2 cellular contexts compared by ENCODE assay signal in the genomic region with DNA sequence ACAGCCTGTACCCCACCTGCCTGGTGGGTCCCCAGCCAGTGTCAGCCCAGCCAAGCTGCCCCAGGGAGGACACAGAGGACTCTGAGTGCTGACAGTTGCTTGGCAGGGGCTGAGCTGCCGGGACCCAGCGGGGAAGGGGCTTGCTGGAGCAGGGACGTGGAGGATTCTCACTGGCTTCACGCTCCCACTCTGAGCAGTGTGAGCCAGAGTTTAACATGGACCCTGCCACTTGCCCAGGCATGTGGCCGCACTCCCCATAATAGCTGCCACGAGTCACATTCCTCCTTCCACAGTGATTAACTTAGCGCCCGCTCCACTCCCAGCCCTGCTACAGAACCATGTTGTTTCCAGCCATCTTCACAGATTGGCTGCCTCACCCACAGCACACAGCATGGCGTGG.
TF ChIP-seq lines count a peak whose summit lies in the region.

No MANE protein-coding gene starts in this region.

TF ChIP-seq in HepG2, 621 proteins besides CTCF, POLR2A, EP300 and RAD21:
- no peak for TF ChIP-seq EZH2 (conservative IDR thresholded peaks at IDR 0.05; ENCODE audit: low read depth, low read length)
- TF ChIP-seq, protein P1, sequence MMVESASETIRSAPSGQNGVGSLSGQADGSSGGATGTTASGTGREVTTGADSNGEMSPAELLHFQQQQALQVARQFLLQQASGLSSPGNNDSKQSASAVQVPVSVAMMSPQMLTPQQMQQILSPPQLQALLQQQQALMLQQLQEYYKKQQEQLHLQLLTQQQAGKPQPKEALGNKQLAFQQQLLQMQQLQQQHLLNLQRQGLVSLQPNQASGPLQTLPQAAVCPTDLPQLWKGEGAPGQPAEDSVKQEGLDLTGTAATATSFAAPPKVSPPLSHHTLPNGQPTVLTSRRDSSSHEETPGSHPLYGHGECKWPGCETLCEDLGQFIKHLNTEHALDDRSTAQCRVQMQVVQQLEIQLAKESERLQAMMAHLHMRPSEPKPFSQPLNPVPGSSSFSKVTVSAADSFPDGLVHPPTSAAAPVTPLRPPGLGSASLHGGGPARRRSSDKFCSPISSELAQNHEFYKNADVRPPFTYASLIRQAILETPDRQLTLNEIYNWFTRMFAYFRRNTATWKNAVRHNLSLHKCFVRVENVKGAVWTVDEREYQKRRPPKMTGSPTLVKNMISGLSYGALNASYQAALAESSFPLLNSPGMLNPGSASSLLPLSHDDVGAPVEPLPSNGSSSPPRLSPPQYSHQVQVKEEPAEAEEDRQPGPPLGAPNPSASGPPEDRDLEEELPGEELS (CRISPR knock-in tag; IDR thresholded peaks at IDR 0.05), result no peak
- no peak for TF ChIP-seq TOPORS (CRISPR knock-in tag; IDR thresholded peaks at IDR 0.05)
- TF ChIP-seq AGO2 (optimal IDR thresholded peaks at IDR 0.05; ENCODE audit: low read depth, low read length), result peak; percentile 40
- TF ChIP-seq ZNF362 (CRISPR knock-in tag; IDR thresholded peaks at IDR 0.05; ENCODE audit: borderline replicate concordance), result no peak
- TF ChIP-seq HNRNPUL1 (IDR thresholded peaks at IDR 0.05; ENCODE audit: low read depth, low read length), result no peak

TF ChIP-seq in HEK293T, 16 proteins besides CTCF, POLR2A, EP300 and RAD21:
- TF ChIP-seq ZNF384 (IDR thresholded peaks at IDR 0.05) (no peak), FOXA1 (IDR thresholded peaks at IDR 0.05) (no peak), CTBP1 (IDR thresholded peaks at IDR 0.05; ENCODE audit: borderline replicate concordance) (no peak), BHLHE40 (IDR thresholded peaks at IDR 0.05; ENCODE audit: borderline replicate concordance) (no peak), FOXM1 (IDR thresholded peaks at IDR 0.05; ENCODE audit: borderline replicate concordance) (no peak), PKNOX1 (IDR thresholded peaks at IDR 0.05) (no peak), LEF1 (IDR thresholded peaks at IDR 0.05; ENCODE audit: borderline replicate concordance) (no peak), L3MBTL2 (conservative IDR thresholded peaks at IDR 0.05) (no peak), HDGF (IDR thresholded peaks at IDR 0.05; ENCODE audit: borderline replicate concordance) (no peak), NFRKB (IDR thresholded peaks at IDR 0.05) (no peak), ARNT (IDR thresholded peaks at IDR 0.05) (no peak), SUZ12 (IDR thresholded peaks at IDR 0.05) (no peak), ELF4 (IDR thresholded peaks at IDR 0.05) (no peak)
